In genomic region chrY:7871288-7871935, GRCh38 we compare ENCODE assay signal across 17 cellular contexts.
DNase-seq lines count a peak whose midpoint lies in the region; FAIRE-seq and TF ChIP-seq lines count a peak whose summit lies in the region.
"Had no signal": no experiment of that assay in that cellular context is flagged by ENCODE, and none has a peak within 500 bp of the region (broad histone marks: within the 10 kb centered on the region; RNA-seq: fewer than 3 reads in every experiment).

No MANE protein-coding gene starts in this region.

- WGBS in adrenal gland, 4 donors: 49 to 53% methylated on average over 2 to 3 of the region's 3 CpGs; no CpG with 5 or more reads in 2 of the 4 donors

- peak overlapping the region; percentile 74 for H3K27ac ChIP-seq in neutrophil
- no peak overlapping the region for H3K27ac ChIP-seq in adrenal gland
- H3K27ac ChIP-seq: A549, BLaER1, HL-60 had no signal

- FAIRE-seq in bronchial epithelial cell (lab: Jason Lieb, UNC): no peak
- FAIRE-seq: A549 had no signal

- H3K36me3 ChIP-seq in bronchial epithelial cell (ENCODE audit: control insufficient read depth, insufficient read depth, low read length) (no peaks in the 10 kb centered on the region), neutrophil (no peaks in the 10 kb centered on the region), BE2C (no peaks in the 10 kb centered on the region), adrenal gland (replicated peaks in 1 of 2) (no peaks in the 10 kb centered on the region)
- H3K36me3 ChIP-seq: BLaER1, HAP-1 had no signal

- TF ChIP-seq CTCF in bronchial epithelial cell (IDR thresholded peaks at IDR 0.05; ENCODE audit: insufficient read depth, low read length, severe bottlenecking) (no peak), neutrophil (IDR thresholded peaks at IDR 0.05) (no peak), BE2C (IDR thresholded peaks at IDR 0.05; ENCODE audit: low read depth, low read length) (no peak), adrenal gland (IDR thresholded peaks at IDR 0.05) (no peak), endothelial cell (IDR thresholded peaks at IDR 0.05; ENCODE audit: unreplicated experiment) (no peak)

- H3K4me3 ChIP-seq in bronchial epithelial cell (ENCODE audit: low read depth, low read length) (no peak overlapping the region), neutrophil (ENCODE audit: low read depth in 1 of 2, low read length in 1 of 2) (no peak overlapping the region), BE2C (ENCODE audit: low read depth, low read length) (no peak overlapping the region), adrenal gland (no peak overlapping the region)
- H3K4me3 ChIP-seq: A549, BLaER1, HAP-1 had no signal

- H3K9me3 Mint-ChIP-seq in endothelial cell (ENCODE audit: unreplicated experiment): no peaks in the 10 kb centered on the region
- H3K9me3 Mint-ChIP-seq: CD14-positive monocyte; CD4-positive, alpha-beta memory T cell had no signal

- no peaks in the 10 kb centered on the region for H3K27me3 ChIP-seq in bronchial epithelial cell (ENCODE audit: control insufficient read depth, insufficient read depth, low read length)
- no peaks in the 10 kb centered on the region for H3K27me3 ChIP-seq in neutrophil
- H3K27me3 ChIP-seq in BE2C: no peaks in the 10 kb centered on the region
- no peaks in the 10 kb centered on the region for H3K27me3 ChIP-seq in adrenal gland
- H3K27me3 ChIP-seq: BLaER1 had no signal

- H3K36me3 Mint-ChIP-seq in endothelial cell (ENCODE audit: low read depth, unreplicated experiment): no peaks in the 10 kb centered on the region
- H3K36me3 Mint-ChIP-seq: CD14-positive monocyte; CD4-positive, alpha-beta memory T cell had no signal

- H3K9me3 ChIP-seq in neutrophil (no peaks in the 10 kb centered on the region), BE2C (no peaks in the 10 kb centered on the region), adrenal gland (replicated peaks in 1 of 3) (no peaks in the 10 kb centered on the region)
- H3K9me3 ChIP-seq: A549, BLaER1, HAP-1 had no signal

- H3K27me3 Mint-ChIP-seq in endothelial cell (ENCODE audit: unreplicated experiment): no peaks in the 10 kb centered on the region
- H3K27me3 Mint-ChIP-seq: CD4-positive, alpha-beta memory T cell had no signal

- no peak overlapping the region for H3K4me3 Mint-ChIP-seq in endothelial cell (ENCODE audit: unreplicated experiment)
- H3K4me3 Mint-ChIP-seq: CD14-positive monocyte; CD4-positive, alpha-beta memory T cell had no signal

- no peak overlapping the region for H3K27ac Mint-ChIP-seq in endothelial cell (ENCODE audit: unreplicated experiment)
- H3K27ac Mint-ChIP-seq: CD14-positive monocyte; CD4-positive, alpha-beta memory T cell had no signal

- TF ChIP-seq POLR2A in adrenal gland (IDR thresholded peaks at IDR 0.05): no peak

- H3K4me1 Mint-ChIP-seq in endothelial cell (ENCODE audit: unreplicated experiment): no peaks in the 10 kb centered on the region
- H3K4me1 Mint-ChIP-seq: CD14-positive monocyte; CD4-positive, alpha-beta memory T cell had no signal

- peak; percentile 30 for DNase-seq in NCI-H460 (ENCODE audit: extremely low read depth, low read depth)
- DNase-seq in bronchial epithelial cell (ENCODE audit: low read depth): peak; percentile 23
- DNase-seq in stimulated activated CD4-positive, alpha-beta T cell treated with anti-CD3 and anti-CD28 coated beads, Interleukin-4, amount 100 ng/mL, for 24 hours: no peak
- no peak for DNase-seq in BE2C
- DNase-seq in adrenal gland: no peak
- no peak for DNase-seq in endothelial cell (ENCODE audit: low spot score)
- DNase-seq: AML-193; CD4-positive, alpha-beta memory T cell; DMS153; DMS79; GF-D8 had no signal

- H3K4me1 ChIP-seq in neutrophil (ENCODE audit: control insufficient read depth in 1 of 2, insufficient read depth in 1 of 2, low read depth in 1 of 2, low read length in 1 of 2): peaks cover 0 to 40% of the 10 kb centered on the region in 2 experiments
- H3K4me1 ChIP-seq in BE2C: no peaks in the 10 kb centered on the region
- no peaks in the 10 kb centered on the region for H3K4me1 ChIP-seq in adrenal gland (replicated peaks in 1 of 2)
- H3K4me1 ChIP-seq: A549, BLaER1, HAP-1 had no signal

- intact Hi-C loops in adrenal gland (cut with DNase I): no loop called here

Comparison
In these comparisons a context has a peak if more than half of its experiments do, and no peak if none do; other contexts are left out.
1. DNase-seq: peak in NCI-H460 (single experiment) and bronchial epithelial cell (single experiment); none in stimulated activated CD4-positive, alpha-beta T cell treated with anti-CD3 and anti-CD28 coated beads, Interleukin-4, amount 100 ng/mL, for 24 hours (single experiment), BE2C (single experiment), adrenal gland (0 of 7) and endothelial cell (single experiment).